Comparison of ENCODE assay signal across 12 cellular contexts in the genomic region with DNA sequence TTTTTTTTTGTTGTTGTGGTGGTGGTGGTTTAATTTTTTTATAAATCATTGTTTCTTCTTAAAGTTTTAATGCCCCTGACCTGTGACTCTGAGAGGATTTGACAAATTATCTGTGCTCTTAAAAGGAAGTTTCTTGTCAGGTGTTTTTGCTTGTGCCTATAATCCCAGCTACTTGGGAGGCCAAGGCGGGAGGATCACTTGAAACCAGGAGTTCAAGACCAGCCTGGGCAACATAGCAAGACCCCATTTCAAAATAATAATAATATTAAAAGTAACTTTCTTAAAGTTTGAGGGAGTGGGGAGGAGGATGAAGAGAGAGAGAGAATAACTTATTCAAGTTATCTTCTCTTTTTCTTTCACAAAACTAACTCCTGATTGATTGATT. TPM values are rescaled to one million over a fixed set of nuclear protein-coding genes. Genes with fewer than 3 reads are reported as not detected.
DNase-seq lines count a peak whose midpoint lies in the region; ATAC-seq, FAIRE-seq and TF ChIP-seq lines count a peak whose summit lies in the region.
"Had no signal": no experiment of that assay in that cellular context is flagged by ENCODE, and none has a peak within 500 bp of the region (broad histone marks: within the 10 kb centered on the region; RNA-seq: fewer than 3 reads in every experiment).

No MANE protein-coding gene starts in this region.

- TF ChIP-seq POLR2A in A549 (IDR thresholded peaks at IDR 0.05; ENCODE audit: low read length): no peak
- TF ChIP-seq POLR2A in endothelial cell of umbilical vein (IDR thresholded peaks at IDR 0.05; ENCODE audit: low read depth, low read length): no peak
- no peak for TF ChIP-seq POLR2A in tibial nerve (IDR thresholded peaks at IDR 0.05)

- no peaks in the 10 kb centered on the region for H3K27me3 ChIP-seq in CD4-positive, CD25-positive, alpha-beta regulatory T cell (ENCODE audit: control insufficient read depth, insufficient read depth, low read length)
- H3K27me3 ChIP-seq in endothelial cell of umbilical vein (ENCODE audit: control insufficient read depth in 2 of 2, insufficient read depth in 2 of 2, low read length in 2 of 2) (no peaks in the 10 kb centered on the region), tibial nerve (no peaks in the 10 kb centered on the region), foreskin keratinocyte (no peaks in the 10 kb centered on the region)
- H3K27me3 ChIP-seq: cardiac muscle cell had no signal

- FAIRE-seq in A549 (lab: Jason Lieb, UNC): no peak
- no peak for FAIRE-seq in endothelial cell of umbilical vein (lab: Jason Lieb, UNC)
- FAIRE-seq: frontal cortex had no signal

- no peaks in the 10 kb centered on the region for H3K36me3 Mint-ChIP-seq in CD4-positive, CD25-positive, alpha-beta regulatory T cell
- H3K36me3 Mint-ChIP-seq in T-helper 17 cell (ENCODE audit: low read depth): no peaks in the 10 kb centered on the region

- H3K9me3 ChIP-seq in A549 (0 out of 3 replicates have a peak, but pooled peaks cover 2% of the 10 kb centered on the region), T-helper 17 cell (ENCODE audit: control insufficient read depth, low read length, poor library complexity, severe bottlenecking) (no peaks in the 10 kb centered on the region), endothelial cell of umbilical vein (replicated peaks; ENCODE audit: control insufficient read depth, insufficient read depth, low read length) (no peaks in the 10 kb centered on the region), tibial nerve (no peaks in the 10 kb centered on the region)
- no peaks in the 10 kb centered on the region for H3K9me3 ChIP-seq in CD4-positive, CD25-positive, alpha-beta regulatory T cell (ENCODE audit: control insufficient read depth in 2 of 2, low read length in 2 of 2)

- H3K4me1 ChIP-seq in A549 (peaks cover 42% of the 10 kb centered on the region), endothelial cell of umbilical vein (ENCODE audit: control insufficient read depth, extremely low read depth, insufficient read depth, low read length) (peaks cover 31% of the 10 kb centered on the region), tibial nerve (peaks cover 0 to 19% (median 7%) of the 10 kb centered on the region in 4 donors), foreskin keratinocyte (no peaks in the 10 kb centered on the region)
- H3K4me1 ChIP-seq in CD4-positive, CD25-positive, alpha-beta regulatory T cell (ENCODE audit: control insufficient read depth, insufficient read depth, low read length, poor library complexity, severe bottlenecking): peaks cover 25% of the 10 kb centered on the region

- no TSS peak for BruUV-seq in endothelial cell of umbilical vein (replicated peaks; lab: Mats Ljungman, UMichigan)

- POLR2A ChIA-PET in A549 (lab: Yijun Ruan, JAX): interaction anchor here (1.0 kb wide), 1 partner anchor 35 kb away, joined by 3 read pairs; no protein-coding TSS in a partner anchor
- POLR2A ChIA-PET in endothelial cell of umbilical vein (lab: Charles Lee): interaction anchor here (0.7 kb wide), 1 partner anchor 23 kb away, joined by 4 read pairs; no protein-coding TSS in a partner anchor

- H2AFZ ChIP-seq in endothelial cell of umbilical vein (ENCODE audit: low read depth, low read length): no peak overlapping the region

- TF ChIP-seq CTCF in A549 (IDR thresholded peaks at IDR 0.05) (no peak), endothelial cell of umbilical vein (IDR thresholded peaks at IDR 0.05; ENCODE audit: extremely low read depth in 1 of 2, insufficient read depth in 1 of 2, low read depth in 1 of 2, low read length in 2 of 2) (no peak), tibial nerve (IDR thresholded peaks at IDR 0.05) (no peak), foreskin keratinocyte (conservative IDR thresholded peaks at IDR 0.05) (no peak)

- no peaks in the 10 kb centered on the region for H3K27me3 Mint-ChIP-seq in CD4-positive, CD25-positive, alpha-beta regulatory T cell
- H3K27me3 Mint-ChIP-seq in T-helper 17 cell: no peaks in the 10 kb centered on the region

- peaks cover 15 to 46% (median 37%) of the 10 kb centered on the region in 4 donors for H3K4me1 Mint-ChIP-seq in CD4-positive, CD25-positive, alpha-beta regulatory T cell
- H3K4me1 Mint-ChIP-seq in T-helper 17 cell: peaks cover 48% of the 10 kb centered on the region

- TF ChIP-seq RAD21 in A549 (conservative IDR thresholded peaks at IDR 0.05 in 1 of 2, IDR thresholded peaks at IDR 0.05 in 1 of 2): no peak

- CTCF ChIA-PET in A549 (lab: Yijun Ruan, JAX) (interaction anchor here (0.7 to 3.1 kb wide), 3 partner anchors 11 to 76 kb away, joined by 3 to 23 read pairs (median 8); partner anchors contain the start of gene ERMP1), endothelial cell of umbilical vein (lab: Charles Lee) (interaction anchor here (0.7 to 4.0 kb wide), 7 partner anchors 12 to 209 kb away, joined by 3 to 45 read pairs (median 4); partner anchors contain the start of gene ERMP1)

- intact Hi-C loops in endothelial cell of umbilical vein (cut with micrococcal nuclease): loop anchor here (2.0 kb wide), 1 partner anchor 42 kb away; no protein-coding TSS in a partner anchor

- ATAC-seq in A549: no peak
- no peak for ATAC-seq in CD4-positive, CD25-positive, alpha-beta regulatory T cell (ENCODE audit: low read depth in 2 of 2)
- ATAC-seq in T-helper 17 cell: no peak
- ATAC-seq in GM21423 (IDR thresholded peaks at IDR 0.05; ENCODE audit: unreplicated experiment): no peak
- no peak for ATAC-seq in foreskin keratinocyte
- ATAC-seq: left ventricle myocardium superior had no signal

- H3K9me1 ChIP-seq in endothelial cell of umbilical vein (replicated peaks; ENCODE audit: control insufficient read depth, extremely low read depth, insufficient read depth, low read length): no peaks in the 10 kb centered on the region

- 90% methylated on average over 1 of the region's 1 CpG for WGBS in A549 (ENCODE audit: missing lambda C conversion rate)
- WGBS in tibial nerve, 2 donors: 74 to 83% methylated on average over 1 of the region's 1 CpG

- TF ChIP-seq EP300 in A549 (IDR thresholded peaks at IDR 0.05) (no peak), tibial nerve (IDR thresholded peaks at IDR 0.05) (no peak)

- no peaks in the 10 kb centered on the region for H3K79me2 ChIP-seq in endothelial cell of umbilical vein (ENCODE audit: control insufficient read depth, insufficient read depth, low read length)

- peak overlapping the region; percentile 17 to 69 (median 44) for H3K4me3 Mint-ChIP-seq in CD4-positive, CD25-positive, alpha-beta regulatory T cell
- peak overlapping the region; percentile 85 for H3K4me3 Mint-ChIP-seq in T-helper 17 cell

- dilution Hi-C loops in endothelial cell of umbilical vein (cut with MboI; ENCODE audit: extremely low pct_ligation_motif_present, low sequenced_read_pairs): no loop called here

- peaks cover 0 to 2% (median 0%) of the 10 kb centered on the region in 7 donors for H3K9me3 Mint-ChIP-seq in CD4-positive, CD25-positive, alpha-beta regulatory T cell

- H3K4me2 ChIP-seq in A549 (peak overlapping the region; percentile 65), endothelial cell of umbilical vein (ENCODE audit: insufficient read depth, low read length) (no peak overlapping the region)

- H3K36me3 ChIP-seq in CD4-positive, CD25-positive, alpha-beta regulatory T cell (ENCODE audit: control insufficient read depth, insufficient read depth, low read length): no peaks in the 10 kb centered on the region
- H3K36me3 ChIP-seq in endothelial cell of umbilical vein (ENCODE audit: control insufficient read depth in 2 of 2, extremely low read depth in 1 of 2, insufficient read depth in 2 of 2, low read length in 2 of 2) (no peaks in the 10 kb centered on the region), tibial nerve (peaks cover 0 to 8% (median 0%) of the 10 kb centered on the region in 3 donors)
- H3K36me3 ChIP-seq: cardiac muscle cell had no signal

- no peak overlapping the region for H3K4me3 ChIP-seq in A549
- no peak overlapping the region for H3K4me3 ChIP-seq in CD4-positive, CD25-positive, alpha-beta regulatory T cell (ENCODE audit: low read depth, low read length)
- H3K4me3 ChIP-seq in endothelial cell of umbilical vein (replicated peaks in 1 of 3; ENCODE audit: insufficient read depth in 1 of 3, low read depth in 1 of 3, low read length in 3 of 3): no peak overlapping the region
- no peak overlapping the region for H3K4me3 ChIP-seq in tibial nerve
- H3K4me3 ChIP-seq: cardiac muscle cell had no signal

- H4K20me1 ChIP-seq in endothelial cell of umbilical vein (replicated peaks; ENCODE audit: control insufficient read depth, extremely low read depth, insufficient read depth, low read length): no peaks in the 10 kb centered on the region

- peak overlapping the region in 2 of 3 donors; percentile 11 to 72 for H3K27ac Mint-ChIP-seq in CD4-positive, CD25-positive, alpha-beta regulatory T cell
- peak overlapping the region; percentile 92 for H3K27ac Mint-ChIP-seq in T-helper 17 cell

- peak overlapping the region; percentile 69 to 87; a peak in 5 of 6 replicates for H3K27ac ChIP-seq in A549
- no peak overlapping the region for H3K27ac ChIP-seq in CD4-positive, CD25-positive, alpha-beta regulatory T cell (ENCODE audit: insufficient read depth, low read length, poor library complexity, severe bottlenecking)
- peak overlapping the region; percentile 83 for H3K27ac ChIP-seq in endothelial cell of umbilical vein (ENCODE audit: insufficient read depth, low read depth, low read length)
- H3K27ac ChIP-seq in tibial nerve: peak overlapping the region in 1 of 4 donors; percentile 39
- H3K27ac ChIP-seq in foreskin keratinocyte: no peak overlapping the region
- H3K27ac ChIP-seq: cardiac muscle cell had no signal

- H3K9ac ChIP-seq in endothelial cell of umbilical vein (replicated peaks; ENCODE audit: extremely low read depth, insufficient read depth, low read length): no peak overlapping the region

- DNase-seq in A549 (ENCODE audit: low read depth in 1 of 2, low spot score in 1 of 2): no peak
- no peak for DNase-seq in CD4-positive, CD25-positive, alpha-beta regulatory T cell
- no peak for DNase-seq in T-helper 17 cell
- DNase-seq in endothelial cell of umbilical vein (ENCODE audit: low read depth, low spot score): no peak
- DNase-seq in tibial nerve (ENCODE audit: low spot score in 2 of 2): no peak
- DNase-seq in foreskin keratinocyte: no peak
- DNase-seq: left ventricle myocardium superior, substantia nigra had no signal

RNA-seq across cellular contexts. Expression of gene ERMP1, which starts 12.2 kb away (rescaled TPM):
- polyA plus RNA-seq in A549 (2011; rRNA removed) (53.4 and 66.1 TPM in 2 replicates), A549 (2017; fragmentation: RNase III; extraction: RNeasy Plus Mini Kit Qiagen cat#74134 plus additional on column Dnase treatment) (22.4 to 27.4 TPM (median 22.5 TPM) in 3 replicates), endothelial cell of umbilical vein (7.7 and 9.7 TPM in 2 replicates), foreskin keratinocyte (6.2 and 7.7 TPM in 2 replicates)
- 7.4 and 9.1 TPM in 2 replicates for polyA plus RNA-seq in A549 (2012; cell fraction: cytosol; rRNA removed)
- polyA plus RNA-seq in A549 (2012; cell fraction: nucleus; rRNA removed): 10.1 and 10.8 TPM in 2 replicates
- polyA minus RNA-seq in A549 (2011; rRNA and poly(A)+ RNA removed): 46.5 and 48.0 TPM in 2 replicates
- 8.7 TPM for total RNA-seq in CD4-positive, CD25-positive, alpha-beta regulatory T cell
- 10 to 100 TPM in 1 of 4 donors, 1 to 10 TPM in 3; 5.3 to 10.0 (median 7.8) TPM for polyA plus RNA-seq in CD4-positive, CD25-positive, alpha-beta regulatory T cell
- total RNA-seq in T-helper 17 cell (10 to 100 TPM; 10.5 to 11.3 TPM), endothelial cell of umbilical vein (16.6 and 20.1 TPM in 2 replicates), tibial nerve (10 to 100 TPM; 11.1 to 17.5 (median 13.6) TPM), foreskin keratinocyte (20.5 and 22.4 TPM in 2 replicates)
- polyA plus RNA-seq in endothelial cell of umbilical vein (2011; cell fraction: cytosol; rRNA removed): 7.7 and 8.1 TPM in 2 replicates
- polyA plus RNA-seq in endothelial cell of umbilical vein (2011; cell fraction: nucleus; rRNA removed): 9.6 and 12.5 TPM in 2 replicates
- 14.5 and 18.2 TPM in 2 replicates for polyA plus RNA-seq in endothelial cell of umbilical vein (2012)
- polyA minus RNA-seq in endothelial cell of umbilical vein: 25.8 and 26.4 TPM in 2 replicates
- 30.8 TPM for polyA minus RNA-seq in endothelial cell of umbilical vein (2011; cell fraction: cytosol; rRNA and poly(A)+ RNA removed)
- polyA minus RNA-seq in endothelial cell of umbilical vein (2011; cell fraction: nucleus; rRNA and poly(A)+ RNA removed): 12.8 and 18.5 TPM in 2 replicates

RNA-seq across cellular contexts. Expression of gene MLANA, which starts 45.5 kb away (rescaled TPM):
- not detected in 2 replicates for polyA plus RNA-seq in A549 (2011; rRNA removed)
- not detected in 2 replicates for polyA plus RNA-seq in A549 (2012; cell fraction: cytosol; rRNA removed)
- polyA plus RNA-seq in A549 (2012; cell fraction: nucleus; rRNA removed): not detected in 2 replicates
- not detected in 3 replicates for polyA plus RNA-seq in A549 (2017; fragmentation: RNase III; extraction: RNeasy Plus Mini Kit Qiagen cat#74134 plus additional on column Dnase treatment)
- not detected in 2 replicates for polyA minus RNA-seq in A549 (2011; rRNA and poly(A)+ RNA removed)
- total RNA-seq in CD4-positive, CD25-positive, alpha-beta regulatory T cell: not detected
- polyA plus RNA-seq in CD4-positive, CD25-positive, alpha-beta regulatory T cell: under 1 TPM in 2 of 4 donors, not detected in 2; 0.14 to 0.49 TPM
- not detected for total RNA-seq in T-helper 17 cell
- total RNA-seq in endothelial cell of umbilical vein: not detected in 2 replicates
- polyA plus RNA-seq in endothelial cell of umbilical vein: not detected in 2 replicates
- not detected in 2 replicates for polyA plus RNA-seq in endothelial cell of umbilical vein (2011; cell fraction: cytosol; rRNA removed)
- polyA plus RNA-seq in endothelial cell of umbilical vein (2011; cell fraction: nucleus; rRNA removed): not detected in 2 replicates
- 0.34 and 0.50 TPM in 2 replicates for polyA plus RNA-seq in endothelial cell of umbilical vein (2012)
- not detected in 2 replicates for polyA minus RNA-seq in endothelial cell of umbilical vein
- not detected for polyA minus RNA-seq in endothelial cell of umbilical vein (2011; cell fraction: cytosol; rRNA and poly(A)+ RNA removed)
- polyA minus RNA-seq in endothelial cell of umbilical vein (2011; cell fraction: nucleus; rRNA and poly(A)+ RNA removed): not detected in 2 replicates
- total RNA-seq in tibial nerve: not detected
- total RNA-seq in foreskin keratinocyte: not detected in 2 replicates
- polyA plus RNA-seq in foreskin keratinocyte: not detected in 2 replicates
- total RNA-seq: cardiac muscle cell, frontal cortex, left ventricle myocardium superior had no signal
- polyA plus RNA-seq: BJ had no signal

Comparison
In these comparisons a context has a peak if more than half of its experiments do, and no peak if none do; other contexts are left out.
1. H3K27ac ChIP-seq: peak in A549 (2 of 2) and endothelial cell of umbilical vein (single experiment); none in CD4-positive, CD25-positive, alpha-beta regulatory T cell (single experiment) and foreskin keratinocyte (single experiment).